Comparison of ENCODE assay signal across 15 cellular contexts in genomic region chr10:31584789-31585406, GRCh38.
"Had no signal": no experiment of that assay in that cellular context is flagged by ENCODE, and none has a peak within 500 bp of the region (broad histone marks: within the 10 kb centered on the region; RNA-seq: fewer than 3 reads in every experiment).

No MANE protein-coding gene starts in this region.

- H3K27ac ChIP-seq: epithelial cell of prostate, gastrocnemius medialis, ovary, right lobe of liver, thyroid gland, vagina had no signal

- H3K36me3 ChIP-seq: gastrocnemius medialis, left lung, ovary, right lobe of liver, thyroid gland, vagina had no signal

- H3K27ac Mint-ChIP-seq: activated CD4-positive, alpha-beta T cell treated with anti-CD3 and anti-CD28 coated beads, Interleukin-2, amount 10 ng/mL, durations not matched to agents 24 days and 14 days; activated CD8-positive, alpha-beta T cell treated with anti-CD3 and anti-CD28 coated beads, Interleukin-2, amount 10 ng/mL, durations not matched to agents 7 days and 5 days; activated naive CD8-positive, alpha-beta T cell treated with anti-CD3 and anti-CD28 coated beads, Interleukin-2, amount 10 ng/mL, durations not matched to agents 7 days and 5 days; effector memory CD8-positive, alpha-beta T cell had no signal

- H3K27me3 Mint-ChIP-seq: activated CD4-positive, alpha-beta T cell treated with anti-CD3 and anti-CD28 coated beads, Interleukin-2, amount 10 ng/mL, durations not matched to agents 24 days and 14 days; activated naive CD8-positive, alpha-beta T cell treated with anti-CD3 and anti-CD28 coated beads, Interleukin-2, amount 10 ng/mL, durations not matched to agents 7 days and 5 days had no signal

- H3K36me3 Mint-ChIP-seq: activated naive CD8-positive, alpha-beta T cell treated with anti-CD3 and anti-CD28 coated beads, Interleukin-2, amount 10 ng/mL, durations not matched to agents 7 days and 5 days had no signal

- H3K9me3 Mint-ChIP-seq: activated naive CD8-positive, alpha-beta T cell treated with anti-CD3 and anti-CD28 coated beads, Interleukin-2, amount 10 ng/mL, durations not matched to agents 7 days and 5 days; effector memory CD8-positive, alpha-beta T cell had no signal

- H3K27me3 ChIP-seq: gastrocnemius medialis, left lung, ovary, right lobe of liver, thyroid gland, vagina had no signal

- H3K4me1 ChIP-seq: right lobe of liver had no signal

- H3K4me3 Mint-ChIP-seq: activated CD4-positive, alpha-beta T cell treated with anti-CD3 and anti-CD28 coated beads, Interleukin-2, amount 10 ng/mL, durations not matched to agents 24 days and 14 days; activated CD8-positive, alpha-beta T cell treated with anti-CD3 and anti-CD28 coated beads, Interleukin-2, amount 10 ng/mL, durations not matched to agents 7 days and 5 days; activated naive CD8-positive, alpha-beta T cell treated with anti-CD3 and anti-CD28 coated beads, Interleukin-2, amount 10 ng/mL, durations not matched to agents 7 days and 5 days; effector memory CD8-positive, alpha-beta T cell had no signal

- ATAC-seq: activated CD8-positive, alpha-beta T cell treated with anti-CD3 and anti-CD28 coated beads, Interleukin-2, amount 10 ng/mL, durations not matched to agents 7 days and 5 days; effector memory CD8-positive, alpha-beta T cell; gastrocnemius medialis; left lung had no signal

- H3K9me3 ChIP-seq: gastrocnemius medialis, ovary, right lobe of liver, thyroid gland, vagina had no signal

- H3K4me3 ChIP-seq: gastrocnemius medialis, left lung, ovary, right lobe of liver, thyroid gland, vagina had no signal

- DNase-seq: activated CD8-positive, alpha-beta memory T cell treated with anti-CD3 and anti-CD28 coated beads, Interleukin-2, amount 50 U/mL, for 4 hours; activated CD8-positive, alpha-beta T cell treated with anti-CD3 and anti-CD28 coated beads, Interleukin-2, amount 10 ng/mL, durations not matched to agents 7 days and 5 days; activated gamma-delta T cell treated with Interleukin-2 at 50 U/mL for 16 hours; activated naive CD8-positive, alpha-beta T cell treated with anti-CD3 and anti-CD28 coated beads, Interleukin-2, amount 10 ng/mL, durations not matched to agents 7 days and 5 days; cerebellar nuclear complex; effector memory CD8-positive, alpha-beta T cell; gastrocnemius medialis; ovary; right lobe of liver; T-helper 2 cell; thyroid gland had no signal
